8 cellular contexts compared by ENCODE assay signal in the genomic region with DNA sequence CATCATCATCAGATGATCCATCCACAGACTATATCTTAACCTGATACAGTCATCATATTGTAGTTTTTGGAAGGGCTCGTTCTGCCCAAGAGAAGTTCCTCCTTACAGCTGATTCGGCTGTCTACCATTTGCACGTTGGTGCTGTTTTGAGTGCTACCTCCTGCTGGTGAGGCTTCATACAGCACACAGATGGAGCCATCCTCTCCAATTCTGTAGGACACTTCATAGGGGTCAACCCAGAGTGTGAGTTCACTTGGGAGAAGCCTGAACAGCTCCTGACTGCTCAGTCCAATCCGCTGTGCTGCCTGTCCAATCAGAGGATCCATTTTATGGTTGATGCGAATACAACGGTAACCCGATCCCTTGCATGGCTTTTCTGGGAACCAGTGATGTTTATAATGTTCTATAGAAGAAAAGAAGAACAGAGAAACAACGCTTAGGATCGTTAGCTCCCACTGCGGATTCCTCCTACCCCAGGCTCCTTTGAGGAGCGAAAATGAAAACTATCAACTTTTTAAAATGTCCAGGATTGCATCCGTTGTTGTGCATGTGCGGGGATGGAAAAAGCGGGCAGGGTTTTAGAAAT. TPM values are rescaled to one million over a fixed set of nuclear protein-coding genes. Genes with fewer than 3 reads are reported as not detected.
DNase-seq lines count a peak whose midpoint lies in the region; ATAC-seq and TF ChIP-seq lines count a peak whose summit lies in the region.

No MANE protein-coding gene starts in this region.

- H3K9ac ChIP-seq in MM.1S (ENCODE audit: low read length) (peak overlapping the region; percentile 97), neuronal stem cell (ENCODE audit: low read depth, low read length, poor library complexity) (peak overlapping the region; percentile 100)

- H3K27ac ChIP-seq in CD4-positive, CD25-positive, alpha-beta regulatory T cell (ENCODE audit: insufficient read depth, low read length, poor library complexity, severe bottlenecking), result peak overlapping the region; percentile 84
- H3K27ac ChIP-seq in MM.1S (ENCODE audit: low read length) (peak overlapping the region; percentile 82), neuronal stem cell (replicated peaks; ENCODE audit: low read length) (peak overlapping the region; percentile 78), substantia nigra (ENCODE audit: low read depth, low read length, poor library complexity, severe bottlenecking) (peak overlapping the region; percentile 92)

- H3K18ac ChIP-seq in neuronal stem cell (ENCODE audit: low read length), result peak overlapping the region; percentile 100

- H3K27ac Mint-ChIP-seq in CD4-positive, CD25-positive, alpha-beta regulatory T cell, result peak overlapping the region; percentile 99 to 100 (median 99)

- H3K27me3 ChIP-seq in CD4-positive, CD25-positive, alpha-beta regulatory T cell (ENCODE audit: control insufficient read depth, insufficient read depth, low read length), result no peaks in the 10 kb centered on the region
- H3K27me3 ChIP-seq in MM.1S (replicated peaks; ENCODE audit: insufficient read depth, low read length), result no peaks in the 10 kb centered on the region
- no peaks in the 10 kb centered on the region for H3K27me3 ChIP-seq in neuronal stem cell (ENCODE audit: control insufficient read depth in 3 of 3, insufficient read depth in 3 of 3, low read depth in 1 of 3, low read length in 3 of 3)

- peak overlapping the region; percentile 97 for H2BK5ac ChIP-seq in neuronal stem cell (ENCODE audit: low read length)

- TF ChIP-seq CTCF in MM.1S (IDR thresholded peaks at IDR 0.05; ENCODE audit: low read length), result peak; percentile 88

- peaks cover 21% of the 10 kb centered on the region for H3K4me1 ChIP-seq in CD4-positive, CD25-positive, alpha-beta regulatory T cell (ENCODE audit: control insufficient read depth, insufficient read depth, low read length, poor library complexity, severe bottlenecking)
- H3K4me1 ChIP-seq in MM.1S (ENCODE audit: low read length), result peaks cover 11% of the 10 kb centered on the region; the same call in 1 of the 2 replicates
- H3K4me1 ChIP-seq in neuronal stem cell (ENCODE audit: control insufficient read depth in 2 of 2, insufficient read depth in 1 of 2, low read depth in 1 of 2, low read length in 2 of 2), result peaks cover 0 to 12% of the 10 kb centered on the region in 2 donors

- H4K8ac ChIP-seq in neuronal stem cell (ENCODE audit: low read depth, low read length), result no peak overlapping the region

- H3K23ac ChIP-seq in neuronal stem cell (ENCODE audit: low read depth, low read length, poor library complexity), result no peak overlapping the region

- no peaks in the 10 kb centered on the region for H3K9me2 ChIP-seq in MM.1S (replicated peaks; ENCODE audit: insufficient read depth, low read length)

- H3K79me1 ChIP-seq in neuronal stem cell (ENCODE audit: low read depth, low read length), result peaks cover 2% of the 10 kb centered on the region

- no peak overlapping the region for H2AFZ ChIP-seq in MM.1S (ENCODE audit: low read length)
- H2AFZ ChIP-seq in neuronal stem cell (ENCODE audit: low read length), result no peak overlapping the region

- peak overlapping the region; percentile 99 for H3K4me3 ChIP-seq in CD4-positive, CD25-positive, alpha-beta regulatory T cell (ENCODE audit: low read depth, low read length)
- peak overlapping the region; percentile 95 for H3K4me3 ChIP-seq in MM.1S (ENCODE audit: low read length)
- peak overlapping the region; percentile 96 for H3K4me3 ChIP-seq in neuronal stem cell (ENCODE audit: low read length in 2 of 2)

- H2BK12ac ChIP-seq in neuronal stem cell (ENCODE audit: low read length), result no peak overlapping the region

- H3K9me3 Mint-ChIP-seq in CD4-positive, CD25-positive, alpha-beta regulatory T cell, result peaks cover 0 to 10% (median 0%) of the 10 kb centered on the region in 7 donors

- no peak overlapping the region for H2BK15ac ChIP-seq in neuronal stem cell (ENCODE audit: low read length)

- ATAC-seq in CD4-positive, CD25-positive, alpha-beta regulatory T cell (ENCODE audit: low read depth in 2 of 2), result peak; percentile 32 to 33
- peak; percentile 16 for ATAC-seq in GM21390 (IDR thresholded peaks at IDR 0.05; ENCODE audit: unreplicated experiment)

- H3K27me3 Mint-ChIP-seq in CD4-positive, CD25-positive, alpha-beta regulatory T cell, result peaks cover 10% of the 10 kb centered on the region

- peaks cover 68% of the 10 kb centered on the region for H3K36me3 Mint-ChIP-seq in CD4-positive, CD25-positive, alpha-beta regulatory T cell

- peak overlapping the region; percentile 90 to 100 (median 99) for H3K4me3 Mint-ChIP-seq in CD4-positive, CD25-positive, alpha-beta regulatory T cell

- peaks cover 76% of the 10 kb centered on the region for H3K79me2 ChIP-seq in MM.1S (ENCODE audit: low read length)

- H2BK120ac ChIP-seq in neuronal stem cell (ENCODE audit: low read depth, low read length), result peak overlapping the region; percentile 65

- H3K9me3 ChIP-seq in CD4-positive, CD25-positive, alpha-beta regulatory T cell (ENCODE audit: control insufficient read depth in 2 of 2, low read length in 2 of 2), result no peaks in the 10 kb centered on the region
- H3K9me3 ChIP-seq in MM.1S (replicated peaks; ENCODE audit: insufficient read depth, low read length), result no peaks in the 10 kb centered on the region
- H3K9me3 ChIP-seq in neuronal stem cell (replicated peaks in 1 of 2; ENCODE audit: control insufficient read depth in 2 of 2, insufficient read depth in 1 of 2, low read depth in 1 of 2, low read length in 2 of 2), result no peaks in the 10 kb centered on the region

- H3K4me2 ChIP-seq in MM.1S (ENCODE audit: low read depth, low read length), result peak overlapping the region; percentile 76
- H3K4me2 ChIP-seq in neuronal stem cell (ENCODE audit: insufficient read depth, low read length, poor library complexity, severe bottlenecking), result peak overlapping the region; percentile 62

- no CpG with 5 or more reads among the region's 14 CpGs for WGBS in neuronal stem cell (ENCODE audit: extremely low coverage in 2 of 2, insufficient read length in 2 of 2, insufficient replicate concordance in 1 of 2), 2 donors

- H3K4ac ChIP-seq in neuronal stem cell (ENCODE audit: low read length), result no peak overlapping the region

- peaks cover 54% of the 10 kb centered on the region for H3K36me3 ChIP-seq in CD4-positive, CD25-positive, alpha-beta regulatory T cell (ENCODE audit: control insufficient read depth, insufficient read depth, low read length)
- H3K36me3 ChIP-seq in MM.1S (replicated peaks; ENCODE audit: insufficient read depth, low read length) (peaks cover 21% of the 10 kb centered on the region; the same call in 1 of the 2 replicates), neuronal stem cell (replicated peaks in 1 of 2; ENCODE audit: control insufficient read depth in 2 of 2, insufficient read depth in 2 of 2, low read length in 2 of 2) (peaks cover 2 to 49% of the 10 kb centered on the region in 2 donors)

- peak overlapping the region; percentile 9 for H2AK5ac ChIP-seq in neuronal stem cell (ENCODE audit: low read depth, low read length)

- peaks cover 50% of the 10 kb centered on the region for H4K20me1 ChIP-seq in MM.1S (ENCODE audit: insufficient read depth, low read length)

- H3F3A ChIP-seq in MM.1S (ENCODE audit: insufficient read depth, low read length), result peaks cover 51% of the 10 kb centered on the region

- DNase-seq in CD4-positive, CD25-positive, alpha-beta regulatory T cell, result peak; percentile 58 to 92 (median 83)
- DNase-seq in MM.1S, result peak; percentile 86
- DNase-seq in SIG-M5 treated with dmso at 0.1 percent for 504 hours (lab: John Stamatoyannopoulos, UW; ENCODE audit: unreplicated experiment), result peak; percentile 93
- peak; percentile 11 to 48 (median 30) for DNase-seq in activated naive CD4-positive, alpha-beta T cell (lab: John Stamatoyannopoulos, UW)
- peak; percentile 88 for DNase-seq in foreskin melanocyte
- peak; percentile 84 for DNase-seq in neuronal stem cell (ENCODE audit: low spot score)
- peak in 45 of 49 donors; percentile 3 to 70 (median 35) for DNase-seq in substantia nigra (lab: John Stamatoyannopoulos, UW)

- no peak overlapping the region for H4K91ac ChIP-seq in neuronal stem cell (ENCODE audit: low read depth, low read length, poor library complexity)

- H3K14ac ChIP-seq in neuronal stem cell (ENCODE audit: low read length), result no peak overlapping the region

- H3K4me1 Mint-ChIP-seq in CD4-positive, CD25-positive, alpha-beta regulatory T cell, result peaks cover 15 to 29% (median 22%) of the 10 kb centered on the region in 4 donors

RNA-seq across cellular contexts. Expression of a gene that starts 1.5 kb away (rescaled TPM):
- total RNA-seq in CD4-positive, CD25-positive, alpha-beta regulatory T cell, result 1,342 TPM
- 100 to 1,000 TPM; 509 to 939 (median 769) TPM for polyA plus RNA-seq in CD4-positive, CD25-positive, alpha-beta regulatory T cell
- 44.8 TPM for polyA plus RNA-seq in neuronal stem cell (2013, experiment 1 of 2)
- 46.5 TPM for polyA plus RNA-seq in neuronal stem cell (2013, experiment 2 of 2)

Comparison
In these comparisons a context has a peak if more than half of its experiments do, and no peak if none do; other contexts are left out.
1. Peak in every context shown above with its lines: DNase-seq, ATAC-seq, H3K4me3 ChIP-seq and H3K27ac ChIP-seq.
2. DNase-seq: peak in every context shown above with its lines; median percentile 93 in SIG-M5 treated with dmso at 0.1 percent for 504 hours; 88 in foreskin melanocyte; 86 in MM.1S; 84 in neuronal stem cell; 83 in CD4-positive, CD25-positive, alpha-beta regulatory T cell; 35 in substantia nigra; 30 in activated naive CD4-positive, alpha-beta T cell.